In the genomic region with DNA sequence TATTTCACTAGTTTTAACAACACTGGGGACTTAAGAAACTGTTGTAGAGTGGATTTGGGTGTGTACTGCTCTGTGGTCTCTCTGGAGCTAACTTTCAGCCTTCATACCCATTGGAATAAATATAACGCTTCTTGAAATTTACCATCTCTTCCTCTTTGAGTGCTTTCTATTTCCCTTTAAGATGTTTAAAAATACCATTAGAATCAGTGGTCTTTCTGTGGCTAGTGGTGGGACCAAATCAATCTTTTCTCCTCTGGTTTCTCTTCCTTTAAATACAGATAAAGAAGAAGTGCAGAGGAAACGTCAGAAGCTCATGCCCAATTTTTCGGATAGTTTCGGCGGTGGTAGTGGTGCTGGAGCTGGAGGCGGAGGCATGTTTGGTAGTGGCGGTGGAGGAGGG, we compare ENCODE assay signal across 24 cellular contexts.
DNase-seq lines count a peak whose midpoint lies in the region; ATAC-seq lines count a peak whose summit lies in the region.
"Had no signal": no experiment of that assay in that cellular context is flagged by ENCODE, and none has a peak within 500 bp of the region (broad histone marks: within the 10 kb centered on the region; RNA-seq: fewer than 3 reads in every experiment).

No MANE protein-coding gene starts in this region.

- no peak overlapping the region for H3K9ac ChIP-seq in BLaER1 treated with 17β-estradiol and CSF1 and Interleukin-3, amounts not matched to agents 10 nM and 100 nM
- H3K9ac ChIP-seq: neural progenitor cell, SK-N-SH had no signal

- peaks cover 0 to 16% (median 0%) of the 10 kb centered on the region in 11 experiments; a peak in 3 of 22 replicates for H4K20me1 ChIP-seq in BLaER1 treated with 17β-estradiol and CSF1 and Interleukin-3, amounts not matched to agents 10 nM and 100 nM

- peaks cover 69 to 96% (median 83%) of the 10 kb centered on the region in 4 donors for H3K4me1 Mint-ChIP-seq in CD4-positive, alpha-beta memory T cell
- peaks cover 89 to 92% (median 90%) of the 10 kb centered on the region in 3 donors for H3K4me1 Mint-ChIP-seq in T-cell
- peaks cover 51% of the 10 kb centered on the region for H3K4me1 Mint-ChIP-seq in central memory CD8-positive, alpha-beta T cell

- no peak for ATAC-seq in T-cell (replicated peaks in 1 of 4)
- ATAC-seq in central memory CD8-positive, alpha-beta T cell (replicated peaks; ENCODE audit: extremely low read depth, poor library complexity, severe bottlenecking): no peak
- no peak for ATAC-seq in GM21390 (IDR thresholded peaks at IDR 0.05; ENCODE audit: unreplicated experiment)
- ATAC-seq: body of pancreas, foreskin keratinocyte had no signal

- peak overlapping the region in 4 of 11 experiments; percentile 21 to 40 (median 31); a peak in 6 of 22 replicates for H3K27ac ChIP-seq in BLaER1 treated with 17β-estradiol and CSF1 and Interleukin-3, amounts not matched to agents 10 nM and 100 nM
- peak overlapping the region; percentile 2 for H3K27ac ChIP-seq in CD4-positive, alpha-beta memory T cell (ENCODE audit: low read depth, low read length)
- H3K27ac ChIP-seq: body of pancreas, foreskin keratinocyte, neural progenitor cell, Peyer's patch, thoracic aorta had no signal

- peaks cover 82 to 85% of the 10 kb centered on the region in 2 donors for H3K36me3 Mint-ChIP-seq in CD4-positive, alpha-beta memory T cell
- H3K36me3 Mint-ChIP-seq in T-cell: peaks cover 84% of the 10 kb centered on the region
- peaks cover 48% of the 10 kb centered on the region for H3K36me3 Mint-ChIP-seq in central memory CD8-positive, alpha-beta T cell (ENCODE audit: insufficient read depth)

- no peak overlapping the region for H3K4me3 ChIP-seq in BLaER1 treated with 17β-estradiol and CSF1 and Interleukin-3, amounts not matched to agents 10 nM and 100 nM
- no peak overlapping the region for H3K4me3 ChIP-seq in CD4-positive, alpha-beta memory T cell (ENCODE audit: low read length in 2 of 2)
- H3K4me3 ChIP-seq: body of pancreas, neural progenitor cell, Peyer's patch, thoracic aorta had no signal

- H3K9me3 Mint-ChIP-seq in CD4-positive, alpha-beta memory T cell: peaks cover 0 to 7% (median 0%) of the 10 kb centered on the region in 8 donors
- peaks cover 0 to 3% (median 2%) of the 10 kb centered on the region in 3 donors for H3K9me3 Mint-ChIP-seq in T-cell
- H3K9me3 Mint-ChIP-seq in central memory CD8-positive, alpha-beta T cell: no peaks in the 10 kb centered on the region
- H3K9me3 Mint-ChIP-seq: HFFc6 had no signal

- no peak for DNase-seq in CD4-positive, alpha-beta memory T cell
- DNase-seq in T-cell: no peak
- DNase-seq in central memory CD8-positive, alpha-beta T cell (ENCODE audit: low spot score in 2 of 2): no peak
- DNase-seq in NCI-H82 (lab: John Stamatoyannopoulos, UW): no peak
- DNase-seq in superior temporal gyrus (ENCODE audit: extremely low spot score): no peak
- DNase-seq in NCI-H345 treated with DMSO at 0.1 percent for 48 hours (lab: John Stamatoyannopoulos, UW; ENCODE audit: unreplicated experiment): no peak
- DNase-seq: activated CD8-positive, alpha-beta memory T cell treated with anti-CD3 and anti-CD28 coated beads for 24 hours; activated gamma-delta T cell; body of pancreas; cortex of kidney; foreskin keratinocyte; HFFc6; Karpas-422; NCI-H2107; NCI-H526; Peyer's patch; SK-N-SH; small intestine; stimulated activated CD4-positive, alpha-beta T cell treated with anti-CD3 and anti-CD28 coated beads, Interleukin-4, amount 100 ng/mL, for 4 hours had no signal

- peak overlapping the region in 6 of 7 donors; percentile 73 to 89 (median 78) for H3K27ac Mint-ChIP-seq in CD4-positive, alpha-beta memory T cell
- peak overlapping the region; percentile 50 to 82 for H3K27ac Mint-ChIP-seq in T-cell
- H3K27ac Mint-ChIP-seq in central memory CD8-positive, alpha-beta T cell (ENCODE audit: low read depth): peak overlapping the region; percentile 75
- H3K27ac Mint-ChIP-seq: HFFc6, mesothelial cell of epicardium, neural progenitor cell had no signal

- H3K9me3 ChIP-seq in BLaER1 treated with 17β-estradiol and CSF1 and Interleukin-3, amounts not matched to agents 10 nM and 100 nM (replicated peaks in 1 of 11): peaks cover 20 to 39% (median 32%) of the 10 kb centered on the region in 11 experiments; a peak in 21 of 22 replicates
- H3K9me3 ChIP-seq in CD4-positive, alpha-beta memory T cell (ENCODE audit: control insufficient read depth in 1 of 2, low read length in 2 of 2): no peaks in the 10 kb centered on the region
- H3K9me3 ChIP-seq: body of pancreas, Peyer's patch, SK-N-SH, thoracic aorta had no signal

- no peaks in the 10 kb centered on the region for H3K27me3 Mint-ChIP-seq in CD4-positive, alpha-beta memory T cell
- H3K27me3 Mint-ChIP-seq in T-cell: no peaks in the 10 kb centered on the region
- no peaks in the 10 kb centered on the region for H3K27me3 Mint-ChIP-seq in central memory CD8-positive, alpha-beta T cell

- intact Hi-C loops in CD4-positive, alpha-beta memory T cell (cut with micrococcal nuclease): no loop called here

- H3K4me3 Mint-ChIP-seq in CD4-positive, alpha-beta memory T cell: peak overlapping the region in 4 of 8 donors; percentile 35 to 56 (median 53)
- H3K4me3 Mint-ChIP-seq in T-cell: peak overlapping the region in 2 of 3 donors; percentile 13 to 14
- H3K4me3 Mint-ChIP-seq in central memory CD8-positive, alpha-beta T cell: no peak overlapping the region
- H3K4me3 Mint-ChIP-seq: HFFc6, mesothelial cell of epicardium, neural progenitor cell had no signal

- peaks cover 0 to 39% (median 13%) of the 10 kb centered on the region in 10 experiments; a peak in 13 of 20 replicates for H3K4me1 ChIP-seq in BLaER1 treated with 17β-estradiol and CSF1 and Interleukin-3, amounts not matched to agents 10 nM and 100 nM
- peaks cover 93% of the 10 kb centered on the region for H3K4me1 ChIP-seq in CD4-positive, alpha-beta memory T cell (ENCODE audit: insufficient read depth, low read length)
- H3K4me1 ChIP-seq: body of pancreas, neural progenitor cell, Peyer's patch had no signal

- no peaks in the 10 kb centered on the region for H3K27me3 ChIP-seq in BLaER1 treated with 17β-estradiol and CSF1 and Interleukin-3, amounts not matched to agents 10 nM and 100 nM
- H3K27me3 ChIP-seq in CD4-positive, alpha-beta memory T cell (ENCODE audit: insufficient read depth, low read length): no peaks in the 10 kb centered on the region
- H3K27me3 ChIP-seq: body of pancreas, foreskin keratinocyte, neural progenitor cell, Peyer's patch had no signal

- POLR2A ChIA-PET in CD4-positive, alpha-beta memory T cell (lab: Charles Lee; ENCODE audit: partially characterized antibody): interaction anchor here (1.4 kb wide), 1 partner anchor 93 kb away, joined by 4 read pairs; the partner anchor contains the start of gene NFKB1
- POLR2A ChIA-PET in T-cell (lab: Charles Lee): interaction anchor here (1.0 to 1.1 kb wide), 2 partner anchors 8 to 57 kb away, joined by 3 read pairs; no protein-coding TSS in a partner anchor

- peak overlapping the region in 6 of 11 experiments; percentile 7 to 76 (median 64); a peak in 10 of 22 replicates for H3K4me2 ChIP-seq in BLaER1 treated with 17β-estradiol and CSF1 and Interleukin-3, amounts not matched to agents 10 nM and 100 nM
- H3K4me2 ChIP-seq: neural progenitor cell, SK-N-SH had no signal

- peaks cover 78 to 96% (median 89%) of the 10 kb centered on the region in 11 experiments for H3K36me3 ChIP-seq in BLaER1 treated with 17β-estradiol and CSF1 and Interleukin-3, amounts not matched to agents 10 nM and 100 nM
- peaks cover 24% of the 10 kb centered on the region for H3K36me3 ChIP-seq in CD4-positive, alpha-beta memory T cell (ENCODE audit: insufficient read depth, low read length)
- H3K36me3 ChIP-seq: neural progenitor cell had no signal

- CTCF ChIA-PET in CD4-positive, alpha-beta memory T cell (lab: Charles Lee; ENCODE audit: partially characterized antibody): interaction anchor here (1.1 to 1.2 kb wide), 2 partner anchors 14 to 145 kb away, joined by 4 read pairs; no protein-coding TSS in a partner anchor
- CTCF ChIA-PET in T-cell (lab: Charles Lee): interaction anchor here in 1 of 2 donors (0.6 kb wide), 1 partner anchor 20 kb away, joined by 4 read pairs; no protein-coding TSS in a partner anchor
